In genomic region chr17:1087381-1088241, GRCh38 we compare ENCODE assay signal across 9 cellular contexts.
DNase-seq lines count a peak whose midpoint lies in the region; ATAC-seq and TF ChIP-seq lines count a peak whose summit lies in the region.
"Had no signal": no experiment of that assay in that cellular context is flagged by ENCODE, and none has a peak within 500 bp of the region (broad histone marks: within the 10 kb centered on the region; RNA-seq: fewer than 3 reads in every experiment).

No MANE protein-coding gene starts in this region.

- H3K36me3 ChIP-seq in GM23338 (ENCODE audit: insufficient read depth) (no peaks in the 10 kb centered on the region), endocrine pancreas (ENCODE audit: control insufficient read depth, insufficient read depth, low read length) (no peaks in the 10 kb centered on the region), mucosa of rectum (ENCODE audit: control insufficient read depth in 2 of 2, insufficient read depth in 2 of 2, low read length in 2 of 2) (peaks cover 34 to 38% of the 10 kb centered on the region in 2 donors)

- peaks cover 11% of the 10 kb centered on the region; the same call in 2 of the 3 replicates for H3K4me1 Mint-ChIP-seq in GM23338
- H3K4me1 Mint-ChIP-seq: activated naive CD4-positive, alpha-beta T cell treated with anti-CD3 and anti-CD28 coated beads, Interleukin-2, amount 50 U/mL, for 24 hours had no signal

- H3K9ac ChIP-seq in endocrine pancreas (ENCODE audit: control insufficient read depth, insufficient read depth, low read length) (peak overlapping the region; percentile 10), mucosa of rectum (ENCODE audit: low read depth in 1 of 2, low read length in 2 of 2) (peak overlapping the region; percentile 37 to 63)

- ATAC-seq in GM23338: peak; percentile 88
- no peak for ATAC-seq in GM21367 (IDR thresholded peaks at IDR 0.05; ENCODE audit: unreplicated experiment)
- ATAC-seq in HG02973 (IDR thresholded peaks at IDR 0.05; ENCODE audit: unreplicated experiment): no peak
- ATAC-seq in GM18870 (IDR thresholded peaks at IDR 0.05; ENCODE audit: unreplicated experiment): no peak
- no peak for ATAC-seq in HG02840 (IDR thresholded peaks at IDR 0.05; ENCODE audit: low FRiP score, unreplicated experiment)

- H3F3A ChIP-seq in GM23338 (replicated peaks; ENCODE audit: low read depth): no peaks in the 10 kb centered on the region

- H3K27ac Mint-ChIP-seq in GM23338: no peak overlapping the region
- H3K27ac Mint-ChIP-seq: activated naive CD4-positive, alpha-beta T cell treated with anti-CD3 and anti-CD28 coated beads, Interleukin-2, amount 50 U/mL, for 24 hours had no signal

- H3K4me3 ChIP-seq in GM23338: no peak overlapping the region
- no peak overlapping the region for H3K4me3 ChIP-seq in endocrine pancreas (ENCODE audit: control insufficient read depth, insufficient read depth, low read length)
- peak overlapping the region; percentile 31 to 37 for H3K4me3 ChIP-seq in mucosa of rectum (ENCODE audit: low read length in 2 of 2)

- DNase-seq in GM23338 (ENCODE audit: low spot score): peak; percentile 87
- DNase-seq in NCI-H526 treated with DMSO at 0.1 percent for 48 hours (lab: John Stamatoyannopoulos, UW): peak; percentile 92

- H2AFZ ChIP-seq in GM23338: no peak overlapping the region

- no peaks in the 10 kb centered on the region for H3K79me2 ChIP-seq in GM23338 (replicated peaks; ENCODE audit: insufficient read depth)

- H3K4me2 ChIP-seq in GM23338: peak overlapping the region; percentile 60; the same call in 1 of the 2 replicates

- no peak for TF ChIP-seq CTCF in GM23338 (conservative IDR thresholded peaks at IDR 0.05; ENCODE audit: low read depth in 2 of 2)

- no peaks in the 10 kb centered on the region for H3K4me1 ChIP-seq in GM23338 (ENCODE audit: insufficient read depth)
- H3K4me1 ChIP-seq in endocrine pancreas (ENCODE audit: control insufficient read depth, insufficient read depth, low read length): no peaks in the 10 kb centered on the region
- peaks cover 11 to 19% of the 10 kb centered on the region in 2 donors for H3K4me1 ChIP-seq in mucosa of rectum (ENCODE audit: control insufficient read depth in 2 of 2, insufficient read depth in 2 of 2, low read length in 2 of 2)

- H3K9me3 ChIP-seq in endocrine pancreas (ENCODE audit: control insufficient read depth, low read length) (no peaks in the 10 kb centered on the region), mucosa of rectum (ENCODE audit: control insufficient read depth in 2 of 2, low read length in 2 of 2) (no peaks in the 10 kb centered on the region)

- H3K9me2 ChIP-seq in GM23338 (ENCODE audit: insufficient read depth): no peaks in the 10 kb centered on the region

- H3K27me3 Mint-ChIP-seq in GM23338 (ENCODE audit: insufficient read depth, low read depth, poor library complexity): peaks cover 5% of the 10 kb centered on the region
- H3K27me3 Mint-ChIP-seq: activated naive CD4-positive, alpha-beta T cell treated with anti-CD3 and anti-CD28 coated beads, Interleukin-2, amount 50 U/mL, for 24 hours had no signal

- H4K20me1 ChIP-seq in GM23338 (replicated peaks; ENCODE audit: insufficient read depth): no peaks in the 10 kb centered on the region; the same call in 1 of the 2 replicates

- peaks cover 3% of the 10 kb centered on the region; the same call in 1 of the 3 replicates for H3K36me3 Mint-ChIP-seq in GM23338 (ENCODE audit: low read depth)

- no peaks in the 10 kb centered on the region for H3K27me3 ChIP-seq in GM23338 (ENCODE audit: insufficient read depth)
- H3K27me3 ChIP-seq in endocrine pancreas (ENCODE audit: control insufficient read depth, insufficient read depth, low read length): no peaks in the 10 kb centered on the region
- no peaks in the 10 kb centered on the region for H3K27me3 ChIP-seq in mucosa of rectum (ENCODE audit: control insufficient read depth in 2 of 2, insufficient read depth in 2 of 2, low read length in 2 of 2)

- H3K27ac ChIP-seq in GM23338 (ENCODE audit: low read depth): 0 out of 2 replicates have a peak overlapping the region, but pooled peaks have one; percentile 26
- peak overlapping the region; percentile 81 to 83 for H3K27ac ChIP-seq in mucosa of rectum (ENCODE audit: low read depth in 2 of 2, low read length in 2 of 2)

- H3K9me3 Mint-ChIP-seq in GM23338: no peaks in the 10 kb centered on the region
- H3K9me3 Mint-ChIP-seq: activated naive CD4-positive, alpha-beta T cell treated with anti-CD3 and anti-CD28 coated beads, Interleukin-2, amount 50 U/mL, for 24 hours had no signal

- H3K4me3 Mint-ChIP-seq in GM23338: no peak overlapping the region
- H3K4me3 Mint-ChIP-seq: activated naive CD4-positive, alpha-beta T cell treated with anti-CD3 and anti-CD28 coated beads, Interleukin-2, amount 50 U/mL, for 24 hours had no signal

TF ChIP-seq in GM23338, 12 proteins besides CTCF, POLR2A, EP300 and RAD21 (continues in another document):
- no peak for TF ChIP-seq ZNF462 (CRISPR knock-in tag; IDR thresholded peaks at IDR 0.05)
- no peak for TF ChIP-seq POLR2AphosphoS5 (IDR thresholded peaks at IDR 0.05; ENCODE audit: low read depth)
- TF ChIP-seq NANOG (IDR thresholded peaks at IDR 0.05; ENCODE audit: borderline replicate concordance): no peak
- TF ChIP-seq EZH2 (IDR thresholded peaks at IDR 0.05; ENCODE audit: low read depth, unreplicated experiment): no peak
- TF ChIP-seq STAT1 (IDR thresholded peaks at IDR 0.05; ENCODE audit: unreplicated experiment): no peak
- TF ChIP-seq, protein P1, sequence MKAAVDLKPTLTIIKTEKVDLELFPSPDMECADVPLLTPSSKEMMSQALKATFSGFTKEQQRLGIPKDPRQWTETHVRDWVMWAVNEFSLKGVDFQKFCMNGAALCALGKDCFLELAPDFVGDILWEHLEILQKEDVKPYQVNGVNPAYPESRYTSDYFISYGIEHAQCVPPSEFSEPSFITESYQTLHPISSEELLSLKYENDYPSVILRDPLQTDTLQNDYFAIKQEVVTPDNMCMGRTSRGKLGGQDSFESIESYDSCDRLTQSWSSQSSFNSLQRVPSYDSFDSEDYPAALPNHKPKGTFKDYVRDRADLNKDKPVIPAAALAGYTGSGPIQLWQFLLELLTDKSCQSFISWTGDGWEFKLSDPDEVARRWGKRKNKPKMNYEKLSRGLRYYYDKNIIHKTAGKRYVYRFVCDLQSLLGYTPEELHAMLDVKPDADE (IDR thresholded peaks at IDR 0.05): no peak
- TF ChIP-seq JUNB (IDR thresholded peaks at IDR 0.05; ENCODE audit: unreplicated experiment): no peak
- no peak for TF ChIP-seq EZH2phosphoT487 (IDR thresholded peaks at IDR 0.05; ENCODE audit: unreplicated experiment)
- no peak for TF ChIP-seq ZNF331 (CRISPR knock-in tag; IDR thresholded peaks at IDR 0.05; ENCODE audit: low read depth)

Comparison
In these comparisons a context has a peak if more than half of its experiments do, and no peak if none do; other contexts are left out.
1. H3K4me3 ChIP-seq: peak in mucosa of rectum (2 of 2); none in GM23338 (single experiment) and endocrine pancreas (single experiment).